In the genomic region with DNA sequence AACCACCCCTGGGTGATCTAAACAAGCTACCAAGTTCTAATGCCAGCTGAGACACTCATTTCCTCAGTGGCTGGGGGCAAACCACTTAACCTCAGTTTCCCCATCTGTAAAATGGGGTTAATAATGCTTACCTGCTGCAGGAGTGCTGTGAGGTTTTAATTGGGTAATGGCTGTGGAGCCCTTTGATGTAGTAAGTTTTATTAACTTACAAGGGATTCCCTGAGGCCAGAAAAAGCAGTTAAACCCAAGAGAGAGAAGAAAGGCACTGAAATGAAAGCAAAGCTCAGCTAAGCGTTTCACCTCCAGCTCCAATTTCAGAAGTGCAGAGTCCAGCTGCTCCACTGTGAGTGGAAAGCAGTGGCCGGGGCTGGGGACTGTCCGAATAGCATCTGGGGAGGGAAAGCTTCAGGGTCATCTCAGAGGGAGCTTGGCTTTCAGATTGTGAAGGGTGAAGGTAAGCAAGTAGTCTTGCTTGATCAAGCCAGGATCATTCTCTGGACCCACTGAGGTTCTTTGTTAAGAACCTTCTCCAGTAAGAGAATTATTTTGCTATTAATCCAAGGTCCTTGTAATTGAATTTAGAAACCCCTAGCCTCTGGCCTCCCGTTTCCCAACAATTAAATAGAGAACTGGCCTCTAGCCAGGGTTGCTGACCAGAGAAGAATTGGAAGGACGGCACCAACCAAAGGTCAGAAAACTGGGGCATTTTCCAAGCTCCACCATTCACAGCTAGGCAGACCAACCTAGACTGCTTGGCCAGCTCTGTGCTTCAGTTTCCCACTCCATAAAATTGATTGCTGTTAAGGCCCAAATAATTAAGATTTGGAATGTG, we compare ENCODE assay signal across 1 cellular context.
TF ChIP-seq lines count a peak whose summit lies in the region.

No MANE protein-coding gene starts in this region.

TF ChIP-seq in HepG2, 621 proteins besides CTCF, POLR2A, EP300 and RAD21 (continued from another document and continues in another):
- TF ChIP-seq, protein P1, sequence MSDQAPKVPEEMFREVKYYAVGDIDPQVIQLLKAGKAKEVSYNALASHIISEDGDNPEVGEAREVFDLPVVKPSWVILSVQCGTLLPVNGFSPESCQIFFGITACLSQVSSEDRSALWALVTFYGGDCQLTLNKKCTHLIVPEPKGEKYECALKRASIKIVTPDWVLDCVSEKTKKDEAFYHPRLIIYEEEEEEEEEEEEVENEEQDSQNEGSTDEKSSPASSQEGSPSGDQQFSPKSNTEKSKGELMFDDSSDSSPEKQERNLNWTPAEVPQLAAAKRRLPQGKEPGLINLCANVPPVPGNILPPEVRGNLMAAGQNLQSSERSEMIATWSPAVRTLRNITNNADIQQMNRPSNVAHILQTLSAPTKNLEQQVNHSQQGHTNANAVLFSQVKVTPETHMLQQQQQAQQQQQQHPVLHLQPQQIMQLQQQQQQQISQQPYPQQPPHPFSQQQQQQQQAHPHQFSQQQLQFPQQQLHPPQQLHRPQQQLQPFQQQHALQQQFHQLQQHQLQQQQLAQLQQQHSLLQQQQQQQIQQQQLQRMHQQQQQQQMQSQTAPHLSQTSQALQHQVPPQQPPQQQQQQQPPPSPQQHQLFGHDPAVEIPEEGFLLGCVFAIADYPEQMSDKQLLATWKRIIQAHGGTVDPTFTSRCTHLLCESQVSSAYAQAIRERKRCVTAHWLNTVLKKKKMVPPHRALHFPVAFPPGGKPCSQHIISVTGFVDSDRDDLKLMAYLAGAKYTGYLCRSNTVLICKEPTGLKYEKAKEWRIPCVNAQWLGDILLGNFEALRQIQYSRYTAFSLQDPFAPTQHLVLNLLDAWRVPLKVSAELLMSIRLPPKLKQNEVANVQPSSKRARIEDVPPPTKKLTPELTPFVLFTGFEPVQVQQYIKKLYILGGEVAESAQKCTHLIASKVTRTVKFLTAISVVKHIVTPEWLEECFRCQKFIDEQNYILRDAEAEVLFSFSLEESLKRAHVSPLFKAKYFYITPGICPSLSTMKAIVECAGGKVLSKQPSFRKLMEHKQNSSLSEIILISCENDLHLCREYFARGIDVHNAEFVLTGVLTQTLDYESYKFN (CRISPR knock-in tag; conservative IDR thresholded peaks at IDR 0.05), result peak; percentile 73
- TF ChIP-seq, protein P2, sequence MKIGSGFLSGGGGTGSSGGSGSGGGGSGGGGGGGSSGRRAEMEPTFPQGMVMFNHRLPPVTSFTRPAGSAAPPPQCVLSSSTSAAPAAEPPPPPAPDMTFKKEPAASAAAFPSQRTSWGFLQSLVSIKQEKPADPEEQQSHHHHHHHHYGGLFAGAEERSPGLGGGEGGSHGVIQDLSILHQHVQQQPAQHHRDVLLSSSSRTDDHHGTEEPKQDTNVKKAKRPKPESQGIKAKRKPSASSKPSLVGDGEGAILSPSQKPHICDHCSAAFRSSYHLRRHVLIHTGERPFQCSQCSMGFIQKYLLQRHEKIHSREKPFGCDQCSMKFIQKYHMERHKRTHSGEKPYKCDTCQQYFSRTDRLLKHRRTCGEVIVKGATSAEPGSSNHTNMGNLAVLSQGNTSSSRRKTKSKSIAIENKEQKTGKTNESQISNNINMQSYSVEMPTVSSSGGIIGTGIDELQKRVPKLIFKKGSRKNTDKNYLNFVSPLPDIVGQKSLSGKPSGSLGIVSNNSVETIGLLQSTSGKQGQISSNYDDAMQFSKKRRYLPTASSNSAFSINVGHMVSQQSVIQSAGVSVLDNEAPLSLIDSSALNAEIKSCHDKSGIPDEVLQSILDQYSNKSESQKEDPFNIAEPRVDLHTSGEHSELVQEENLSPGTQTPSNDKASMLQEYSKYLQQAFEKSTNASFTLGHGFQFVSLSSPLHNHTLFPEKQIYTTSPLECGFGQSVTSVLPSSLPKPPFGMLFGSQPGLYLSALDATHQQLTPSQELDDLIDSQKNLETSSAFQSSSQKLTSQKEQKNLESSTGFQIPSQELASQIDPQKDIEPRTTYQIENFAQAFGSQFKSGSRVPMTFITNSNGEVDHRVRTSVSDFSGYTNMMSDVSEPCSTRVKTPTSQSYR (CRISPR knock-in tag; IDR thresholded peaks at IDR 0.05; ENCODE audit: borderline replicate concordance), result no peak
- no peak for TF ChIP-seq NFE2 (CRISPR knock-in tag; IDR thresholded peaks at IDR 0.05)
- no peak for TF ChIP-seq USF2 (IDR thresholded peaks at IDR 0.05; ENCODE audit: low read depth, low read length)
- no peak for TF ChIP-seq USF2 (CRISPR knock-in tag; IDR thresholded peaks at IDR 0.05; ENCODE audit: borderline replicate concordance)
- no peak for TF ChIP-seq HOXA9 (CRISPR knock-in tag; IDR thresholded peaks at IDR 0.05; ENCODE audit: borderline replicate concordance)
- TF ChIP-seq, protein P3, sequence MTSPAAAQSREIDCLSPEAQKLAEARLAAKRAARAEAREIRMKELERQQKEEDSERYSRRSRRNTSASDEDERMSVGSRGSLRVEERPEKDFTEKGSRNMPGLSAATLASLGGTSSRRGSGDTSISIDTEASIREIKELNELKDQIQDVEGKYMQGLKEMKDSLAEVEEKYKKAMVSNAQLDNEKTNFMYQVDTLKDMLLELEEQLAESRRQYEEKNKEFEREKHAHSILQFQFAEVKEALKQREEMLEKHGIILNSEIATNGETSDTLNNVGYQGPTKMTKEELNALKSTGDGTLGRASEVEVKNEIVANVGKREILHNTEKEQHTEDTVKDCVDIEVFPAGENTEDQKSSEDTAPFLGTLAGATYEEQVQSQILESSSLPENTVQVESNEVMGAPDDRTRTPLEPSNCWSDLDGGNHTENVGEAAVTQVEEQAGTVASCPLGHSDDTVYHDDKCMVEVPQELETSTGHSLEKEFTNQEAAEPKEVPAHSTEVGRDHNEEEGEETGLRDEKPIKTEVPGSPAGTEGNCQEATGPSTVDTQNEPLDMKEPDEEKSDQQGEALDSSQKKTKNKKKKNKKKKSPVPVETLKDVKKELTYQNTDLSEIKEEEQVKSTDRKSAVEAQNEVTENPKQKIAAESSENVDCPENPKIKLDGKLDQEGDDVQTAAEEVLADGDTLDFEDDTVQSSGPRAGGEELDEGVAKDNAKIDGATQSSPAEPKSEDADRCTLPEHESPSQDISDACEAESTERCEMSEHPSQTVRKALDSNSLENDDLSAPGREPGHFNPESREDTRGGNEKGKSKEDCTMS (CRISPR knock-in tag; conservative IDR thresholded peaks at IDR 0.05), result no peak
- TF ChIP-seq ZBTB33 (CRISPR knock-in tag; IDR thresholded peaks at IDR 0.05), result no peak
- TF ChIP-seq, protein P4, sequence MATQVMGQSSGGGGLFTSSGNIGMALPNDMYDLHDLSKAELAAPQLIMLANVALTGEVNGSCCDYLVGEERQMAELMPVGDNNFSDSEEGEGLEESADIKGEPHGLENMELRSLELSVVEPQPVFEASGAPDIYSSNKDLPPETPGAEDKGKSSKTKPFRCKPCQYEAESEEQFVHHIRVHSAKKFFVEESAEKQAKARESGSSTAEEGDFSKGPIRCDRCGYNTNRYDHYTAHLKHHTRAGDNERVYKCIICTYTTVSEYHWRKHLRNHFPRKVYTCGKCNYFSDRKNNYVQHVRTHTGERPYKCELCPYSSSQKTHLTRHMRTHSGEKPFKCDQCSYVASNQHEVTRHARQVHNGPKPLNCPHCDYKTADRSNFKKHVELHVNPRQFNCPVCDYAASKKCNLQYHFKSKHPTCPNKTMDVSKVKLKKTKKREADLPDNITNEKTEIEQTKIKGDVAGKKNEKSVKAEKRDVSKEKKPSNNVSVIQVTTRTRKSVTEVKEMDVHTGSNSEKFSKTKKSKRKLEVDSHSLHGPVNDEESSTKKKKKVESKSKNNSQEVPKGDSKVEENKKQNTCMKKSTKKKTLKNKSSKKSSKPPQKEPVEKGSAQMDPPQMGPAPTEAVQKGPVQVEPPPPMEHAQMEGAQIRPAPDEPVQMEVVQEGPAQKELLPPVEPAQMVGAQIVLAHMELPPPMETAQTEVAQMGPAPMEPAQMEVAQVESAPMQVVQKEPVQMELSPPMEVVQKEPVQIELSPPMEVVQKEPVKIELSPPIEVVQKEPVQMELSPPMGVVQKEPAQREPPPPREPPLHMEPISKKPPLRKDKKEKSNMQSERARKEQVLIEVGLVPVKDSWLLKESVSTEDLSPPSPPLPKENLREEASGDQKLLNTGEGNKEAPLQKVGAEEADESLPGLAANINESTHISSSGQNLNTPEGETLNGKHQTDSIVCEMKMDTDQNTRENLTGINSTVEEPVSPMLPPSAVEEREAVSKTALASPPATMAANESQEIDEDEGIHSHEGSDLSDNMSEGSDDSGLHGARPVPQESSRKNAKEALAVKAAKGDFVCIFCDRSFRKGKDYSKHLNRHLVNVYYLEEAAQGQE (IDR thresholded peaks at IDR 0.05; ENCODE audit: borderline replicate concordance in 1 of 2, low read depth in 1 of 2, low read length in 2 of 2), result no peak
- TF ChIP-seq ONECUT2 (CRISPR knock-in tag; IDR thresholded peaks at IDR 0.05), result no peak
- 0 out of 2 replicates have a peak, but pooled peaks have one; percentile 9 for TF ChIP-seq HNF4G (IDR thresholded peaks at IDR 0.05; ENCODE audit: borderline replicate concordance, low read depth, low read length)
- TF ChIP-seq HNF4G (CRISPR knock-in tag; IDR thresholded peaks at IDR 0.05; ENCODE audit: borderline replicate concordance, low read depth), result peak; percentile 25; the same call in 1 of the 2 replicates
- no peak for TF ChIP-seq ZNF839 (CRISPR knock-in tag; IDR thresholded peaks at IDR 0.05; ENCODE audit: borderline replicate concordance)
- no peak for TF ChIP-seq DZIP1 (CRISPR knock-in tag; IDR thresholded peaks at IDR 0.05)
- no peak for TF ChIP-seq RBM39 (IDR thresholded peaks at IDR 0.05; ENCODE audit: low read depth, low read length, poor library complexity, severe bottlenecking)
- TF ChIP-seq ELF1 (CRISPR knock-in tag; IDR thresholded peaks at IDR 0.05), result peak; percentile 14; the same call in 1 of the 2 replicates
- TF ChIP-seq ZNF432 (CRISPR knock-in tag; IDR thresholded peaks at IDR 0.05; ENCODE audit: borderline replicate concordance), result no peak
- no peak for TF ChIP-seq ZNF362 (CRISPR knock-in tag; IDR thresholded peaks at IDR 0.05; ENCODE audit: borderline replicate concordance)
- no peak for TF ChIP-seq MIER2 (CRISPR knock-in tag; IDR thresholded peaks at IDR 0.05)
- no peak for TF ChIP-seq THAP11 (CRISPR knock-in tag; IDR thresholded peaks at IDR 0.05)
- no peak for TF ChIP-seq ZNF781 (CRISPR knock-in tag; IDR thresholded peaks at IDR 0.05; ENCODE audit: borderline replicate concordance, not compliant biosample characterization)
- no peak for TF ChIP-seq ZNF850 (CRISPR knock-in tag; conservative IDR thresholded peaks at IDR 0.05)
- TF ChIP-seq ZNF605 (CRISPR knock-in tag; IDR thresholded peaks at IDR 0.05), result 0 out of 2 replicates have a peak, but pooled peaks have one; percentile 22
- TF ChIP-seq ZNF333 (CRISPR knock-in tag; IDR thresholded peaks at IDR 0.05; ENCODE audit: borderline replicate concordance), result no peak
- no peak for TF ChIP-seq TBL1XR1 (IDR thresholded peaks at IDR 0.05; ENCODE audit: borderline replicate concordance, low read length, partially characterized antibody)
- TF ChIP-seq ZNF792 (CRISPR knock-in tag; IDR thresholded peaks at IDR 0.05), result no peak
- TF ChIP-seq MEF2D (CRISPR knock-in tag; IDR thresholded peaks at IDR 0.05), result no peak
- TF ChIP-seq ZBTB20 (CRISPR knock-in tag; IDR thresholded peaks at IDR 0.05; ENCODE audit: borderline replicate concordance, low read depth), result no peak
- TF ChIP-seq CREBL2 (CRISPR knock-in tag; IDR thresholded peaks at IDR 0.05; ENCODE audit: borderline replicate concordance), result no peak
- 0 out of 2 replicates have a peak, but pooled peaks have one; percentile 19 for TF ChIP-seq JUN (CRISPR knock-in tag; IDR thresholded peaks at IDR 0.05)
